Comparison of ENCODE assay signal across 25 cellular contexts in the genomic region with DNA sequence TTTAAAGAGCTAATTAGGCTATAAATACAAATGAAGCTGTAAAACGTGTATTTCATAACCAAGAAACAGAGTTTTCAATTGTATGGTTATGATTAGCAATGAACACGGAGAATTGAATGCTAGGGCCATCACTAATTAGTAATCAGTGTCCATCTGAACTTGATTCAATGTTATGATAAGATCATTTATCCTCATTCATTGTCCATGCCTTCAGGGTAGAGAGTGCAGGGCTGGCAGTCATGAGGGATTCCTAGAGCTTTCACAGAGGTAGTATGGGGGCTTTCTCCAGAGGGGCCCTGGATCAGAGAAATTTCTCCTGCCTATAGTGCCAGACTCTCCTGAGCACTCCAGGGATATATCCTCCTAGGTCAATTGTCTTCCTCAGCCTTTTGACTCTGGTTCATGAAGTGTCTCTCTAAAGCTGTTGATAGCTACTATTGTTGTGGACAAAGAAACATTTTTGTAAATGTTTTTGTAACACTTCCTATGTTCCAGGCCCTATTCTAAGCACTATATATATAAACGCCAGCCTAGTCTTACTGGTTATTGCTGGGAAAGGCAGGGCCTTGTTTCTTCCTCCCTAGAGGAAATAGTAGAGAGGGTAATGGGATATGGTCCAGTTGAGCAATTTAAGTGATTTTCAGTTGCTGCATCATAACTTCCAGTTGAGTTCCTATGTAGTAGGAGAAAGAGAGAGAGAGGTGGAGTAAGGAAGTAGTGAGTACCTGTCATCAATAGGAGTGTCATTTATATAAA.
"Had no signal": no experiment of that assay in that cellular context is flagged by ENCODE, and none has a peak within 500 bp of the region (broad histone marks: within the 10 kb centered on the region; RNA-seq: fewer than 3 reads in every experiment).

No MANE protein-coding gene starts in this region.

- H3K4me1 ChIP-seq: foreskin keratinocyte had no signal

- DNase-seq: activated CD4-positive, alpha-beta T cell treated with anti-CD3 and anti-CD28 coated beads for 36 hours; activated CD4-positive, alpha-beta T cell treated with anti-CD3 and anti-CD28 coated beads, Interleukin-2, amount 10 ng/mL, durations not matched to agents 24 days and 14 days; activated CD4-positive, CD25-positive, alpha-beta regulatory T cell; activated CD4-positive, CD25-positive, alpha-beta regulatory T cell treated with anti-CD3 and anti-CD28 coated beads, Interleukin-2, amount 50 U/mL, for 72 hours; activated CD8-positive, alpha-beta memory T cell treated with anti-CD3 and anti-CD28 coated beads for 24 hours; activated CD8-positive, alpha-beta T cell treated with anti-CD3 and anti-CD28 coated beads for 36 hours; activated effector memory CD4-positive, alpha-beta T cell treated with Interleukin-2 at 50 U/mL for 16 hours; activated gamma-delta T cell treated with Interleukin-2 at 50 U/mL for 16 hours; activated naive CD4-positive, alpha-beta T cell treated with anti-CD3 and anti-CD28 coated beads, Interleukin-2, amount 50 U/mL, for 16 hours; activated naive CD4-positive, alpha-beta T cell treated with Interleukin-2 at 50 U/mL for 16 hours; activated T-cell treated with anti-CD3 and anti-CD28 coated beads, Interleukin-2, amount 50 U/mL, for 4 hours; amniotic stem cell; anterior cingulate cortex; brain microvascular endothelial cell; caudate nucleus; cortex of kidney; dorsolateral prefrontal cortex; effector memory CD4-positive, alpha-beta T cell; endodermal cell; foreskin keratinocyte; heart right ventricle; T-helper 2 cell had no signal

- H3K27me3 ChIP-seq: brain microvascular endothelial cell, dorsolateral prefrontal cortex, foreskin keratinocyte, gastroesophageal sphincter, heart right ventricle had no signal

- H3K9me3 ChIP-seq: gastroesophageal sphincter had no signal

- H3K4me3 ChIP-seq: dorsolateral prefrontal cortex, gastroesophageal sphincter, heart right ventricle had no signal

- H3K36me3 ChIP-seq: brain microvascular endothelial cell, gastroesophageal sphincter, heart right ventricle had no signal

- ATAC-seq: activated CD4-positive, alpha-beta T cell treated with anti-CD3 and anti-CD28 coated beads for 36 hours; activated CD8-positive, alpha-beta T cell treated with anti-CD3 and anti-CD28 coated beads for 36 hours; activated T-cell treated with anti-CD3 and anti-CD28 coated beads, Interleukin-2, amount 50 U/mL, for 4 hours; activated T-helper 17 cell treated with anti-CD3 and anti-CD28 coated beads, Interleukin-2, amount 50 U/mL, for 72 hours; esophagus mucosa; foreskin keratinocyte; gastroesophageal sphincter had no signal

- H3K27ac ChIP-seq: brain microvascular endothelial cell, dorsolateral prefrontal cortex, foreskin keratinocyte, gastroesophageal sphincter, heart right ventricle had no signal
